ENCODE assay signal across 15 cellular contexts in the genomic region with DNA sequence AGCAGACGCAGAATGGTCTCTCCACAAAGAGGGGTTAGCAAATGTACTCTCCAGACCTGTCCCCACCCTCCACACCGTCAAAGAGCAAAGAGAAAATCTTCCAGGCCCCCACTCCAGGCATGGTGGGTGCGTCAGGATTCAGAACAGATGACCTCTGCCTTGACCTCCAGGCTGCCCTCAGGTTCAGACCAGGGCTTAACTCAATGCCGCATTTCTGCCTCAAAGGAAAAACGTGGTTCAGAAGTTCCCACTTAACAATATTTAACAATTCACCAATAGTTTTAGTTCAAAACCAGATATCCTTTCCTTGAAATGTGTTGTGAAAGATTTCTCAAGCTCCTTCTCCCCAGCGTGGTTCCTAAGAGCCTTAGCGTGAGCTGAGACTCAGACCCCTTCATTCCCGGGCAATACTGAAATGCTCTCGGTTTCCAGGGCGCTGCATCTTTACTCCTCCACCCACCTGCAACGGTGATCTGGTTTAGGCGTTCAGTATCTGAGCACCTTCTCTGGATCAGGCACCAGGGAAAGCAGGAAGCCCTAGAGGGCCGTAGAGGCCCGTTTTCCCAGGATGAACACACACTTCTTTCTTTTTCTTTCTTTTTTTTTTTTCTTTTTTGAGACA. TPM values are rescaled to one million over a fixed set of nuclear protein-coding genes. Genes with fewer than 3 reads are reported as not detected.
A peak's percentile ranks its signal among the peaks of the same experiment; 100 is the strongest.
DNase-seq lines count a peak whose midpoint lies in the region; ATAC-seq, FAIRE-seq and TF ChIP-seq lines count a peak whose summit lies in the region.
"Had no signal": no experiment of that assay in that cellular context is flagged by ENCODE, and none has a peak within 500 bp of the region (broad histone marks: within the 10 kb centered on the region; RNA-seq: fewer than 3 reads in every experiment).

No MANE protein-coding gene starts in this region.

- H3K18ac ChIP-seq in mesenchymal stem cell (ENCODE audit: low read depth in 1 of 2, low read length in 2 of 2), result no peak overlapping the region

- H3K4me2 ChIP-seq in astrocyte (ENCODE audit: low read length), result no peak overlapping the region
- no peak overlapping the region for H3K4me2 ChIP-seq in mesenchymal stem cell (ENCODE audit: low read length, poor library complexity, severe bottlenecking)

- H2AK5ac ChIP-seq in mesenchymal stem cell (ENCODE audit: low read length, severe bottlenecking), result no peak overlapping the region

- no peaks in the 10 kb centered on the region for H3K9me3 Mint-ChIP-seq in astrocyte (ENCODE audit: unreplicated experiment)
- H3K9me3 Mint-ChIP-seq in stimulated activated effector memory CD8-positive, alpha-beta T cell treated with anti-CD3 and anti-CD28 coated beads, Interleukin-12 subunit alpha, Interleukin-12 subunit beta, amount 100 ng/mL, for 72 hours, result no peaks in the 10 kb centered on the region
- H3K9me3 Mint-ChIP-seq: activated CD4-positive, alpha-beta T cell treated with anti-CD3 and anti-CD28 coated beads, Interleukin-2, amount 10 ng/mL, durations not matched to agents 24 days and 14 days had no signal

- H2BK120ac ChIP-seq in mesenchymal stem cell (ENCODE audit: low read depth, low read length), result no peak overlapping the region

- no peak overlapping the region for H3K4ac ChIP-seq in mesenchymal stem cell (ENCODE audit: low read depth in 1 of 2, low read length in 2 of 2)

- H3K4me3 ChIP-seq in HUES48 (ENCODE audit: low read depth, low read length) (no peak overlapping the region), astrocyte (ENCODE audit: insufficient read depth, low read depth, low read length) (no peak overlapping the region), mesenchymal stem cell (ENCODE audit: insufficient read depth in 1 of 2, low read depth in 1 of 2, low read length in 2 of 2) (no peak overlapping the region)
- H3K4me3 ChIP-seq: skin epidermis, thoracic aorta had no signal

- H3K27ac ChIP-seq in HUES48 (ENCODE audit: low read depth, low read length) (peak overlapping the region; percentile 5), astrocyte (ENCODE audit: low read depth, low read length) (no peak overlapping the region), mesenchymal stem cell (ENCODE audit: low read length, poor library complexity, severe bottlenecking) (no peak overlapping the region)
- H3K27ac ChIP-seq: foreskin keratinocyte had no signal

- H4K8ac ChIP-seq in mesenchymal stem cell (ENCODE audit: low read length), result peak overlapping the region; percentile 54

- H3K36me3 ChIP-seq in HUES48 (ENCODE audit: control insufficient read depth, insufficient read depth, low read length) (no peaks in the 10 kb centered on the region), astrocyte (ENCODE audit: insufficient read depth, low read length) (no peaks in the 10 kb centered on the region), mesenchymal stem cell (ENCODE audit: control insufficient read depth in 1 of 2, insufficient read depth in 2 of 2, low read depth in 1 of 2, low read length in 2 of 2) (no peaks in the 10 kb centered on the region)
- H3K36me3 ChIP-seq: thoracic aorta had no signal

- no peak overlapping the region for H3K27ac Mint-ChIP-seq in astrocyte (ENCODE audit: unreplicated experiment)
- H3K27ac Mint-ChIP-seq in stimulated activated effector memory CD8-positive, alpha-beta T cell treated with anti-CD3 and anti-CD28 coated beads, Interleukin-12 subunit alpha, Interleukin-12 subunit beta, amount 100 ng/mL, for 72 hours, result peak overlapping the region; percentile 18
- H3K27ac Mint-ChIP-seq: activated CD4-positive, alpha-beta T cell treated with anti-CD3 and anti-CD28 coated beads, Interleukin-2, amount 10 ng/mL, durations not matched to agents 24 days and 14 days had no signal

- H3K27me3 Mint-ChIP-seq in astrocyte (ENCODE audit: low read depth, unreplicated experiment), result peaks cover 5% of the 10 kb centered on the region
- H3K27me3 Mint-ChIP-seq: activated CD4-positive, alpha-beta T cell treated with anti-CD3 and anti-CD28 coated beads, Interleukin-2, amount 10 ng/mL, durations not matched to agents 24 days and 14 days had no signal

- no peak overlapping the region for H3K14ac ChIP-seq in mesenchymal stem cell (ENCODE audit: low read length in 2 of 2)

- no peak overlapping the region for H2BK5ac ChIP-seq in mesenchymal stem cell (ENCODE audit: low read depth, low read length, poor library complexity, severe bottlenecking)

- H4K20me1 ChIP-seq in astrocyte (ENCODE audit: insufficient read depth, low read length), result no peaks in the 10 kb centered on the region

- H4K91ac ChIP-seq in mesenchymal stem cell (ENCODE audit: low read length), result no peak overlapping the region

- no peak for DNase-seq in astrocyte (ENCODE audit: low read depth)
- no peak for DNase-seq in mesenchymal stem cell
- no peak for DNase-seq in stimulated activated effector memory CD8-positive, alpha-beta T cell treated with anti-CD3 and anti-CD28 coated beads, Interleukin-12 subunit alpha, Interleukin-12 subunit beta, amount 100 ng/mL, for 72 hours (ENCODE audit: low spot score in 2 of 2)
- no peak for DNase-seq in NCI-H2196 treated with DMSO at 0.1 percent for 48 hours (lab: John Stamatoyannopoulos, UW; ENCODE audit: unreplicated experiment)
- DNase-seq in G401 (ENCODE audit: low spot score), result no peak
- DNase-seq in midbrain (lab: John Stamatoyannopoulos, UW), result no peak
- DNase-seq: SIG-M5 had no signal

- in situ Hi-C loops in G401 (cut with HindIII; ENCODE audit: low sequenced_read_pairs), result no loop called here

- H3K79me2 ChIP-seq in astrocyte (ENCODE audit: insufficient read depth, low read length), result no peaks in the 10 kb centered on the region

- H2AFZ ChIP-seq in astrocyte (ENCODE audit: low read depth, low read length) (peak overlapping the region; percentile 16), mesenchymal stem cell (ENCODE audit: low read depth, low read length) (no peak overlapping the region)

- no peak overlapping the region for H2BK15ac ChIP-seq in mesenchymal stem cell (ENCODE audit: low read depth, poor library complexity, severe bottlenecking)

- H3K79me1 ChIP-seq in mesenchymal stem cell (replicated peaks; ENCODE audit: low read length, poor library complexity, severe bottlenecking), result no peaks in the 10 kb centered on the region

- no peaks in the 10 kb centered on the region for H3K36me3 Mint-ChIP-seq in astrocyte (ENCODE audit: low read depth, unreplicated experiment)
- H3K36me3 Mint-ChIP-seq in stimulated activated effector memory CD8-positive, alpha-beta T cell treated with anti-CD3 and anti-CD28 coated beads, Interleukin-12 subunit alpha, Interleukin-12 subunit beta, amount 100 ng/mL, for 72 hours, result peaks cover 5% of the 10 kb centered on the region

- H3K4me3 Mint-ChIP-seq in astrocyte (ENCODE audit: unreplicated experiment), result no peak overlapping the region
- H3K4me3 Mint-ChIP-seq in stimulated activated effector memory CD8-positive, alpha-beta T cell treated with anti-CD3 and anti-CD28 coated beads, Interleukin-12 subunit alpha, Interleukin-12 subunit beta, amount 100 ng/mL, for 72 hours, result no peak overlapping the region
- H3K4me3 Mint-ChIP-seq: activated CD4-positive, alpha-beta T cell treated with anti-CD3 and anti-CD28 coated beads, Interleukin-2, amount 10 ng/mL, durations not matched to agents 24 days and 14 days had no signal

- TF ChIP-seq CTCF in astrocyte (IDR thresholded peaks at IDR 0.05; ENCODE audit: insufficient read depth, low read depth, low read length), result no peak

- H3K4me1 ChIP-seq in HUES48 (ENCODE audit: control insufficient read depth, insufficient read depth, low read length) (no peaks in the 10 kb centered on the region), astrocyte (ENCODE audit: insufficient read depth, low read length) (no peaks in the 10 kb centered on the region), mesenchymal stem cell (ENCODE audit: control insufficient read depth, insufficient read depth, low read depth, low read length) (peaks cover 6% of the 10 kb centered on the region)

- H3K9ac ChIP-seq in HUES48 (ENCODE audit: low read depth, low read length) (no peak overlapping the region), astrocyte (ENCODE audit: low read length) (no peak overlapping the region), mesenchymal stem cell (ENCODE audit: low read length) (no peak overlapping the region)

- H3K9me3 ChIP-seq in HUES48 (ENCODE audit: control insufficient read depth, insufficient read depth, low read length) (no peaks in the 10 kb centered on the region), astrocyte (ENCODE audit: insufficient read depth, low read depth, low read length) (no peaks in the 10 kb centered on the region), mesenchymal stem cell (ENCODE audit: control insufficient read depth, low read length) (no peaks in the 10 kb centered on the region)
- H3K9me3 ChIP-seq: thoracic aorta had no signal

- H3K27me3 ChIP-seq in HUES48 (ENCODE audit: control insufficient read depth, insufficient read depth, low read length), result no peaks in the 10 kb centered on the region
- no peaks in the 10 kb centered on the region for H3K27me3 ChIP-seq in astrocyte (ENCODE audit: insufficient read depth, low read length)
- no peaks in the 10 kb centered on the region for H3K27me3 ChIP-seq in mesenchymal stem cell (ENCODE audit: control insufficient read depth in 1 of 2, insufficient read depth in 1 of 2, low read length in 2 of 2)
- H3K27me3 ChIP-seq: foreskin keratinocyte had no signal

- 87% methylated on average over 12 of the region's 14 CpGs for WGBS in mesenchymal stem cell

- no peaks in the 10 kb centered on the region for H3K4me1 Mint-ChIP-seq in astrocyte (ENCODE audit: low read depth, unreplicated experiment)
- peaks cover 12% of the 10 kb centered on the region for H3K4me1 Mint-ChIP-seq in stimulated activated effector memory CD8-positive, alpha-beta T cell treated with anti-CD3 and anti-CD28 coated beads, Interleukin-12 subunit alpha, Interleukin-12 subunit beta, amount 100 ng/mL, for 72 hours

- no peak overlapping the region for H2BK12ac ChIP-seq in mesenchymal stem cell (ENCODE audit: low read length in 2 of 2)

- H3K23ac ChIP-seq in mesenchymal stem cell (ENCODE audit: low read length in 2 of 2), result no peak overlapping the region

- no peak for FAIRE-seq in astrocyte (lab: Jason Lieb, UNC)
- FAIRE-seq: colon, GM12892 had no signal

- no peak for ATAC-seq in stimulated activated effector memory CD8-positive, alpha-beta T cell treated with anti-CD3 and anti-CD28 coated beads, Interleukin-12 subunit alpha, Interleukin-12 subunit beta, amount 100 ng/mL, for 72 hours
- no peak for ATAC-seq in HG02610 (IDR thresholded peaks at IDR 0.05; ENCODE audit: unreplicated experiment)

RNA-seq across cellular contexts. Expression of a gene that starts 22.9 kb away (rescaled TPM):
- 352 and 428 TPM in 2 replicates for total RNA-seq in astrocyte
- polyA plus RNA-seq in mesenchymal stem cell (2013, experiment 1 of 2), result 430 TPM
- polyA plus RNA-seq in mesenchymal stem cell (2013, experiment 2 of 2), result 432 TPM
- 161 and 248 TPM in 2 replicates for total RNA-seq in G401 (2014; rRNA removed; shearing (Covaris generic))
